33 cellular contexts compared by ENCODE assay signal in genomic region chr21:15236111-15236510, GRCh38.
"Had no signal": no experiment of that assay in that cellular context is flagged by ENCODE, and none has a peak within 500 bp of the region (broad histone marks: within the 10 kb centered on the region; RNA-seq: fewer than 3 reads in every experiment).

No MANE protein-coding gene starts in this region.

- H3K36me3 ChIP-seq: MG63 had no signal

- H3K27me3 ChIP-seq: MG63 had no signal

- H3K4me2 ChIP-seq: KMS-11 had no signal

- H3K27ac ChIP-seq: KMS-11 had no signal

- H3K4me3 ChIP-seq: MG63 had no signal

- H3K9ac ChIP-seq: KMS-11 had no signal

- H3K9me3 ChIP-seq: MG63 had no signal

- DNase-seq: Karpas-422, MG63, MM.1S, MV-4-11, NCI-H1048, NCI-H1092, NCI-H1092 treated with DMSO at 0.1 percent for 48 hours, NCI-H1105, NCI-H1105 treated with DMSO at 0.1 percent for 48 hours, NCI-H1417, NCI-H1417 treated with DMSO at 0.1 percent for 48 hours, NCI-H1436, NCI-H1436 treated with DMSO at 0.1 percent for 48 hours, NCI-H146, NCI-H1694, NCI-H1694 treated with DMSO at 0.1 percent for 48 hours, NCI-H187, NCI-H187 treated with DMSO at 0.1 percent for 48 hours, NCI-H1930, NCI-H2029, NCI-H2029 treated with DMSO at 0.1 percent for 48 hours, NCI-H2081, NCI-H2081 treated with DMSO at 0.1 percent for 48 hours, NCI-H2107, NCI-H2171, NCI-H2171 treated with DMSO at 0.1 percent for 48 hours, NCI-H2227 treated with DMSO at 0.1 percent for 48 hours, NCI-H226, NCI-H345, NCI-H446, NCI-H446 treated with DMSO at 0.1 percent for 48 hours, NCI-H510A had no signal
